Comparison of ENCODE assay signal across 8 cellular contexts in the genomic region with DNA sequence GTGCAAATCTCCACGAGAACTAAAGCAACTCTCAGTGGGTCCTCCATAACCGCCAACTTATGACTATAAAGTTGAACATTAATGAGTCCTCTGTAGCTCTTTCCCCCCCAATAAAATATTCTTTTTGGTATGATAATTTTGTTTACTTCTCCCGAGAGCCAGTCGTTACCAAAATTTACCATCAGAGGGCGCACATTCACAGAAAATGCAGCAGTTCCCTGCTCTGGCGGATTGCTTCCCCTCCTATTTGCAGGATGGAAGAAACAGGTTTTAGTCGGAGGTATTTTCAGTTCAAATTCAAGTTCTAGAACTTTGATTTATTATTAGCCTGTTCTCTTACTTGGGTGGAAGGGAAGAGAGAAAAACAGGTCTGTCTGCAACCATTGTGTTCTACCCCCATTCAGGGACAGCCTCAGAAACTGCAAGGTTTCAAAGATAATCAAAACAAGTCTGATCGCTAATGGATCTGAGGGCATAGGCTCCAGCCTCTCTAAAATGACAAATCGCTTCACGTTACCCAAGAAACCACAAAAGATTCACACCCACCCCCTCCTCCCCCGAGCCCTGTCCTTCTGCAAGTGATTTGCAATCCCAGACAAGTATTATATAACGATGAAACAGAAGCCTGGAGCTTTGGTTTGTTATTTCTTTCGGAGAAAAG.
A peak's percentile ranks its signal among the peaks of the same experiment; 100 is the strongest.
DNase-seq lines count a peak whose midpoint lies in the region; ATAC-seq and FAIRE-seq lines count a peak whose summit lies in the region.

No MANE protein-coding gene starts in this region.

- DNase-seq in DMS114 treated with DMSO at 0.1 percent for 48 hours (lab: John Stamatoyannopoulos, UW; ENCODE audit: unreplicated experiment), result peak; percentile 50
- DNase-seq in NCI-H748 treated with DMSO at 0.1 percent for 48 hours (lab: John Stamatoyannopoulos, UW), result peak; percentile 43
- DNase-seq in activated CD8-positive, alpha-beta memory T cell treated with anti-CD3 and anti-CD28 coated beads for 4 hours (ENCODE audit: low read depth in 2 of 2), result peak; percentile 14 to 19
- DNase-seq in mucosa of gallbladder (ENCODE audit: low spot score), result peak; percentile 65
- peak; percentile 66 for DNase-seq in stromal cell of bone marrow (ENCODE audit: low read depth)

- ATAC-seq in HG02870 (IDR thresholded peaks at IDR 0.05; ENCODE audit: unreplicated experiment) (peak; percentile 65), HG03442 (IDR thresholded peaks at IDR 0.05; ENCODE audit: unreplicated experiment) (no peak)

- FAIRE-seq in endometrium (lab: Jason Lieb, UNC), result peak; percentile 53
